ENCODE assay signal across 9 cellular contexts in genomic region chr2:166361351-166362153, GRCh38. TPM values are rescaled to one million over a fixed set of nuclear protein-coding genes. Genes with fewer than 3 reads are reported as not detected.
DNase-seq lines count a peak whose midpoint lies in the region; ATAC-seq and TF ChIP-seq lines count a peak whose summit lies in the region.
"Had no signal": no experiment of that assay in that cellular context is flagged by ENCODE, and none has a peak within 500 bp of the region (broad histone marks: within the 10 kb centered on the region; RNA-seq: fewer than 3 reads in every experiment).

No MANE protein-coding gene starts in this region.

- WGBS in H9 (ENCODE audit: extremely low coverage, insufficient read length, low lambda C conversion rate): 100% methylated on average over 1 of the region's 3 CpGs

- H3K27ac ChIP-seq in DND-41 (ENCODE audit: low read length): no peak overlapping the region
- no peak overlapping the region for H3K27ac ChIP-seq in H9 (ENCODE audit: insufficient read length, low read depth, low read length)
- H3K27ac ChIP-seq in PC-9: no peak overlapping the region
- no peak overlapping the region for H3K27ac ChIP-seq in foreskin keratinocyte
- H3K27ac ChIP-seq in CD4-positive, alpha-beta T cell (ENCODE audit: low read depth, low read length): no peak overlapping the region
- H3K27ac ChIP-seq: SJSA1 had no signal

- no peak overlapping the region for H3K23ac ChIP-seq in H9 (ENCODE audit: insufficient read length, low read depth, low read length)

- H3K4me3 Mint-ChIP-seq in H9: no peak overlapping the region
- no peak overlapping the region for H3K4me3 Mint-ChIP-seq in CD4-positive, alpha-beta T cell

- POLR2A ChIA-PET in PC-9 (lab: Charles Lee; ENCODE audit: unreplicated experiment): no interaction called here
- POLR2A ChIA-PET in CD4-positive, alpha-beta T cell (lab: Charles Lee): no interaction called here

- H3K4me1 ChIP-seq in DND-41 (ENCODE audit: insufficient read depth, low read length) (no peaks in the 10 kb centered on the region), H9 (ENCODE audit: insufficient read depth, low read length) (no peaks in the 10 kb centered on the region; the same call in 1 of the 2 replicates), PC-9 (replicated peaks; ENCODE audit: insufficient read depth) (no peaks in the 10 kb centered on the region), foreskin keratinocyte (no peaks in the 10 kb centered on the region)

- H3T11ph ChIP-seq in H9 (ENCODE audit: low read length): no peak overlapping the region

- H3K79me2 ChIP-seq in DND-41 (ENCODE audit: insufficient read depth, low read length): no peaks in the 10 kb centered on the region
- no peaks in the 10 kb centered on the region for H3K79me2 ChIP-seq in H9 (ENCODE audit: insufficient read depth, low read length)
- no peaks in the 10 kb centered on the region for H3K79me2 ChIP-seq in PC-9 (ENCODE audit: low read depth)

- H3F3A ChIP-seq in PC-9 (ENCODE audit: insufficient read depth, low read depth): no peaks in the 10 kb centered on the region

- H3K56ac ChIP-seq in H9 (ENCODE audit: insufficient read length, low read depth, low read length): no peak overlapping the region

- H3K27me3 Mint-ChIP-seq in H9 (ENCODE audit: low read depth): no peaks in the 10 kb centered on the region
- no peaks in the 10 kb centered on the region for H3K27me3 Mint-ChIP-seq in CD4-positive, alpha-beta T cell

- H3K79me1 ChIP-seq in H9 (ENCODE audit: insufficient read depth, low read depth, low read length, poor library complexity, severe bottlenecking): no peaks in the 10 kb centered on the region

- peaks cover 7% of the 10 kb centered on the region in 2 experiments for H3K4me1 Mint-ChIP-seq in H9
- no peaks in the 10 kb centered on the region for H3K4me1 Mint-ChIP-seq in CD4-positive, alpha-beta T cell (ENCODE audit: low read depth)

- H3K9ac ChIP-seq in DND-41 (ENCODE audit: low read depth, low read length) (no peak overlapping the region), H9 (ENCODE audit: extremely low read depth, insufficient read length, low read length) (no peak overlapping the region)

- CTCF ChIA-PET in PC-9 (lab: Charles Lee): interaction anchor here (0.6 to 0.7 kb wide), 2 partner anchors 58 to 1068 kb away, joined by 3 to 4 read pairs; no protein-coding TSS in a partner anchor
- CTCF ChIA-PET in CD4-positive, alpha-beta T cell (lab: Charles Lee): no interaction called here

- no peak overlapping the region for H4K91ac ChIP-seq in H9 (ENCODE audit: insufficient read length, low read depth, low read length)

- no peaks in the 10 kb centered on the region for H3K9me2 ChIP-seq in PC-9 (ENCODE audit: insufficient read depth)

- no peak overlapping the region for H4K5ac ChIP-seq in H9 (ENCODE audit: insufficient read length, low read depth, low read length)

- TF ChIP-seq CTCF in DND-41 (IDR thresholded peaks at IDR 0.05; ENCODE audit: borderline replicate concordance, extremely low read depth, low read length, poor library complexity, severe bottlenecking) (peak; percentile 52), H9 (conservative IDR thresholded peaks at IDR 0.05) (peak; percentile 75), PC-9 (conservative IDR thresholded peaks at IDR 0.05) (peak; percentile 53), foreskin keratinocyte (conservative IDR thresholded peaks at IDR 0.05) (peak; percentile 77)
- TF ChIP-seq CTCF in CD4-positive, alpha-beta T cell (IDR thresholded peaks at IDR 0.05): no peak

- no peak overlapping the region for H2BK120ac ChIP-seq in H9 (ENCODE audit: low read depth, low read length, poor library complexity, severe bottlenecking)

- DNase-seq in DND-41: no peak
- no peak for DNase-seq in H9
- DNase-seq in PC-9: no peak
- no peak for DNase-seq in foreskin keratinocyte
- no peak for DNase-seq in foreskin melanocyte
- DNase-seq in CD4-positive, alpha-beta T cell: no peak
- DNase-seq in NCI-H2107 (lab: John Stamatoyannopoulos, UW): no peak
- DNase-seq in activated CD8-positive, alpha-beta memory T cell treated with anti-CD3 and anti-CD28 coated beads for 24 hours: no peak

- ATAC-seq in DND-41 (ENCODE audit: insufficient read depth, low read depth): no peak
- ATAC-seq in foreskin keratinocyte: peak; percentile 78
- ATAC-seq in CD4-positive, alpha-beta T cell (ENCODE audit: poor library complexity): no peak

- no peaks in the 10 kb centered on the region for H3K36me3 Mint-ChIP-seq in H9 (ENCODE audit: insufficient read depth in 1 of 3, low read depth in 3 of 3)
- no peaks in the 10 kb centered on the region for H3K36me3 Mint-ChIP-seq in CD4-positive, alpha-beta T cell (ENCODE audit: low read depth)

- no peak overlapping the region for H3K18ac ChIP-seq in H9 (ENCODE audit: insufficient read length, low read depth, low read length)

- intact Hi-C loops in PC-9 (cut with micrococcal nuclease; ENCODE audit: unreplicated experiment): loop anchor here (1.0 kb wide), 1 partner anchor 23 kb away; no protein-coding TSS in a partner anchor
- intact Hi-C loops in CD4-positive, alpha-beta T cell (cut with DNase I, micrococcal nuclease): no loop called here

- H3K4me2 ChIP-seq in DND-41 (ENCODE audit: insufficient read depth, low read length): no peak overlapping the region
- H3K4me2 ChIP-seq in H9 (ENCODE audit: insufficient read depth, insufficient read length, low read length): no peak overlapping the region
- no peak overlapping the region for H3K4me2 ChIP-seq in PC-9

- no peaks in the 10 kb centered on the region for H3K23me2 ChIP-seq in H9 (ENCODE audit: insufficient read length, low read depth, low read length, poor library complexity, severe bottlenecking)

- H2BK15ac ChIP-seq in H9 (ENCODE audit: low read depth, low read length): no peak overlapping the region

- H3K27me3 ChIP-seq in DND-41 (ENCODE audit: insufficient read depth, low read length, poor library complexity): no peaks in the 10 kb centered on the region
- H3K27me3 ChIP-seq in H9 (ENCODE audit: insufficient read depth, low read length): no peaks in the 10 kb centered on the region
- no peaks in the 10 kb centered on the region for H3K27me3 ChIP-seq in PC-9 (ENCODE audit: insufficient read depth, low read depth)
- H3K27me3 ChIP-seq in foreskin keratinocyte: peaks cover 5% of the 10 kb centered on the region
- H3K27me3 ChIP-seq in CD4-positive, alpha-beta T cell (ENCODE audit: control insufficient read depth, insufficient read depth, low read length): no peaks in the 10 kb centered on the region
- H3K27me3 ChIP-seq: SJSA1 had no signal

- no peak overlapping the region for H2AK5ac ChIP-seq in H9 (ENCODE audit: insufficient read length, low read length)

- H3K36me3 ChIP-seq in DND-41 (ENCODE audit: insufficient read depth, low read length) (no peaks in the 10 kb centered on the region), PC-9 (ENCODE audit: low read depth) (no peaks in the 10 kb centered on the region)
- H3K36me3 ChIP-seq: SJSA1 had no signal

- BruUV-seq in PC-9 (replicated peaks; lab: Mats Ljungman, UMichigan): no TSS peak

- H4K20me1 ChIP-seq in DND-41 (ENCODE audit: insufficient read depth, low read length) (no peaks in the 10 kb centered on the region), H9 (ENCODE audit: control insufficient read depth, insufficient read depth, insufficient read length) (no peaks in the 10 kb centered on the region), PC-9 (ENCODE audit: insufficient read depth) (no peaks in the 10 kb centered on the region)

- H2BK12ac ChIP-seq in H9 (ENCODE audit: insufficient read length, low read depth, low read length): no peak overlapping the region

- no peak overlapping the region for H4K8ac ChIP-seq in H9 (replicated peaks; ENCODE audit: insufficient read length, low read depth, low read length)

- H3K9me3 ChIP-seq in DND-41 (ENCODE audit: insufficient read depth, low read length, severe bottlenecking) (no peaks in the 10 kb centered on the region), H9 (ENCODE audit: control insufficient read depth, low read depth, low read length) (no peaks in the 10 kb centered on the region), PC-9 (ENCODE audit: insufficient read depth, low read depth) (no peaks in the 10 kb centered on the region)
- no peaks in the 10 kb centered on the region for H3K9me3 ChIP-seq in CD4-positive, alpha-beta T cell (ENCODE audit: control insufficient read depth, low read length)
- H3K9me3 ChIP-seq: SJSA1 had no signal

- no peaks in the 10 kb centered on the region for H3K9me3 Mint-ChIP-seq in H9
- no peaks in the 10 kb centered on the region for H3K9me3 Mint-ChIP-seq in CD4-positive, alpha-beta T cell

- H2BK5ac ChIP-seq in H9 (ENCODE audit: insufficient read length, low read length): no peak overlapping the region

- H3K14ac ChIP-seq in H9 (ENCODE audit: insufficient read depth, low read length): no peak overlapping the region

- no peak overlapping the region for H3K27ac Mint-ChIP-seq in H9
- no peak overlapping the region for H3K27ac Mint-ChIP-seq in CD4-positive, alpha-beta T cell

- no peak overlapping the region for H3K4ac ChIP-seq in H9 (ENCODE audit: low read depth, low read length)

- H3K4me3 ChIP-seq in DND-41 (ENCODE audit: low read depth in 1 of 2, low read length in 2 of 2) (no peak overlapping the region), PC-9 (no peak overlapping the region)
- H3K4me3 ChIP-seq: SJSA1 had no signal

- no peak overlapping the region for H2BK20ac ChIP-seq in H9 (ENCODE audit: low read depth, low read length, poor library complexity, severe bottlenecking)

- H2AFZ ChIP-seq in DND-41 (ENCODE audit: low read depth, low read length) (no peak overlapping the region), H9 (ENCODE audit: low read length) (no peak overlapping the region), PC-9 (no peak overlapping the region)

RNA-seq across cellular contexts. Expression of gene SCN9A, which starts 14.2 kb away (rescaled TPM):
- total RNA-seq in H9 (2021) (1.1 and 1.3 TPM in 2 replicates), PC-9 (2021) (3.4 and 5.2 TPM in 2 replicates), foreskin keratinocyte (0.39 and 0.85 TPM in 2 replicates)
- 0.07 and 0.11 TPM in 2 replicates for polyA plus RNA-seq in foreskin keratinocyte
- total RNA-seq in CD4-positive, alpha-beta T cell: under 1 TPM; 0.14 to 0.17 TPM
